Comparison of ENCODE assay signal across 19 cellular contexts in the genomic region with DNA sequence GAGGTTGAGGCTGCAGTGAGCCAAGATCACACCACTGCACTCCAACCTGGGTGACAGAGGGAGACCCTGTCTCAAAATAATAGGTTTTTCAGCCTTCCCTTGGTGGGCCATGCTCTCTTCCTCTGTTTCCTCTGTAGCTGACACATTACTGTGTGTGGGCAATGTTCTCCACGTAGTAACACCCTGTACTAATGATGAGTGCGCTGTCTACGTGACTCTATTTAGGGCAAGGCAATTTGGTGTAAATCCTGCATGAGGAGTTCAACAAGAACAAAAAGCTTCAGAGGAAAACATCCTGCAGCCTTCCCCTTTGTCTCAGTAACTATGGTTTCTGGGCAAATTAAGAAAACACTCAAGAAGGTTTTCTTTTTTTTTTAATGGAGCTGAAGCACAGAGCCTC. TPM values are rescaled to one million over a fixed set of nuclear protein-coding genes. Genes with fewer than 3 reads are reported as not detected.
"Had no signal": no experiment of that assay in that cellular context is flagged by ENCODE, and none has a peak within 500 bp of the region (broad histone marks: within the 10 kb centered on the region; RNA-seq: fewer than 3 reads in every experiment).

No MANE protein-coding gene starts in this region.

- ATAC-seq: activated T-cell treated with anti-CD3 and anti-CD28 coated beads, Interleukin-2, amount 50 U/mL, for 72 hours; Panc1; Right ventricle myocardium inferior; T-cell had no signal

- H3K4me1 Mint-ChIP-seq: activated CD4-positive, alpha-beta T cell treated with anti-CD3 and anti-CD28 coated beads, Interleukin-2, amount 10 ng/mL, durations not matched to agents 7 days and 5 days; activated naive CD8-positive, alpha-beta T cell treated with anti-CD3 and anti-CD28 coated beads, Interleukin-2, amount 10 ng/mL, durations not matched to agents 7 days and 5 days had no signal

- H3K27ac Mint-ChIP-seq: activated CD4-positive, alpha-beta memory T cell treated with anti-CD3 and anti-CD28 coated beads for 36 hours; activated CD4-positive, alpha-beta T cell treated with anti-CD3 and anti-CD28 coated beads, Interleukin-2, amount 10 ng/mL, durations not matched to agents 7 days and 5 days; activated naive CD8-positive, alpha-beta T cell treated with anti-CD3 and anti-CD28 coated beads, Interleukin-2, amount 10 ng/mL, durations not matched to agents 7 days and 5 days; activated T-cell treated with anti-CD3 and anti-CD28 coated beads, Interleukin-2, amount 50 U/mL, for 72 hours; T-cell had no signal

- H3K36me3 ChIP-seq: adrenal gland had no signal

- H3K4me3 ChIP-seq: adrenal gland, SK-N-MC had no signal

- DNase-seq: activated CD4-positive, CD25-positive, alpha-beta regulatory T cell; activated naive CD4-positive, alpha-beta T cell treated with anti-CD3 and anti-CD28 coated beads, Interleukin-2, amount 50 U/mL, for 16 hours; activated naive CD8-positive, alpha-beta T cell treated with anti-CD3 and anti-CD28 coated beads, Interleukin-2, amount 10 ng/mL, durations not matched to agents 7 days and 5 days; activated T-cell treated with anti-CD3 and anti-CD28 coated beads, Interleukin-2, amount 50 U/mL, for 72 hours; NCI-H187; NCI-H2081; NCI-H2171; NCI-H345; NCI-H510A treated with DMSO at 0.1 percent for 48 hours; NK-92 treated with Interleukin-12 subunit alpha and Interleukin-12 subunit beta, amount 100 ng/mL, for 24 hours; T1000 had no signal

- H3K9me3 Mint-ChIP-seq: activated CD4-positive, alpha-beta T cell treated with anti-CD3 and anti-CD28 coated beads, Interleukin-2, amount 10 ng/mL, durations not matched to agents 7 days and 5 days; activated T-cell treated with anti-CD3 and anti-CD28 coated beads, Interleukin-2, amount 50 U/mL, for 72 hours had no signal

- H3K4me3 Mint-ChIP-seq: activated CD4-positive, alpha-beta memory T cell treated with anti-CD3 and anti-CD28 coated beads for 36 hours; activated CD4-positive, alpha-beta T cell treated with anti-CD3 and anti-CD28 coated beads, Interleukin-2, amount 10 ng/mL, durations not matched to agents 7 days and 5 days; activated naive CD8-positive, alpha-beta T cell treated with anti-CD3 and anti-CD28 coated beads, Interleukin-2, amount 10 ng/mL, durations not matched to agents 7 days and 5 days; activated T-cell treated with anti-CD3 and anti-CD28 coated beads, Interleukin-2, amount 50 U/mL, for 72 hours; T-cell had no signal

- H3K36me3 Mint-ChIP-seq: activated naive CD8-positive, alpha-beta T cell treated with anti-CD3 and anti-CD28 coated beads, Interleukin-2, amount 10 ng/mL, durations not matched to agents 7 days and 5 days; T-cell had no signal

- H3K27ac ChIP-seq: adrenal gland, SK-N-MC had no signal

- H3K9me3 ChIP-seq: adrenal gland had no signal

RNA-seq across cellular contexts. Expression of a gene that starts 24.4 kb away (rescaled TPM):
- total RNA-seq: bronchial epithelial cell, Right ventricle myocardium inferior had no signal
